In genomic region chr1:42259739-42260064, GRCh38 we compare ENCODE assay signal across 11 cellular contexts.
DNase-seq lines count a peak whose midpoint lies in the region; ATAC-seq and TF ChIP-seq lines count a peak whose summit lies in the region.
"Had no signal": no experiment of that assay in that cellular context is flagged by ENCODE, and none has a peak within 500 bp of the region (broad histone marks: within the 10 kb centered on the region; RNA-seq: fewer than 3 reads in every experiment).

No MANE protein-coding gene starts in this region.

- 13% methylated on average over 4 of the region's 4 CpGs for WGBS in SK-N-SH (ENCODE audit: low lambda C conversion rate)
- WGBS in spleen, 5 donors: 19 to 41% (median 28%) methylated on average over 4 of the region's 4 CpGs

- H3K27ac ChIP-seq in HEK293 (ENCODE audit: extremely low read depth, low read depth, low read length) (peak overlapping the region; percentile 48), SK-N-SH (ENCODE audit: low read depth in 2 of 2, low read length in 1 of 2) (peak overlapping the region; percentile 43 to 55; a peak in 2 of 4 replicates), spleen (peak overlapping the region in 6 of 8 donors; percentile 14 to 65 (median 40))

- TF ChIP-seq EP300 in SK-N-SH (IDR thresholded peaks at IDR 0.05; ENCODE audit: borderline replicate concordance in 1 of 2, low read depth in 1 of 2, low read length in 1 of 2): no peak

- TF ChIP-seq RAD21 in SK-N-SH (IDR thresholded peaks at IDR 0.05; ENCODE audit: low read length): no peak

- H4K20me1 ChIP-seq in SK-N-SH (ENCODE audit: insufficient read depth): peaks cover 29% of the 10 kb centered on the region

- CTCF ChIA-PET in HEK293 (lab: Yijun Ruan, JAX) (interaction anchor here (0.5 kb wide), 1 partner anchor 506 kb away, joined by 3 read pairs; no protein-coding TSS in a partner anchor), SK-N-SH (lab: Yijun Ruan, JAX) (interaction anchor here (0.9 kb wide), 1 partner anchor 86 kb away, joined by 3 read pairs; no protein-coding TSS in a partner anchor)

- H3F3A ChIP-seq in SK-N-SH (replicated peaks; ENCODE audit: insufficient read depth): peaks cover 6% of the 10 kb centered on the region

- POLR2A ChIA-PET in HEK293 (lab: Yijun Ruan, JAX) (no interaction called here), SK-N-SH (lab: Yijun Ruan, JAX) (no interaction called here)

- TF ChIP-seq CTCF in HEK293 (tag by site-specific recombination; IDR thresholded peaks at IDR 0.05) (no peak), SK-N-SH (IDR thresholded peaks at IDR 0.05) (no peak), fibroblast of mammary gland (conservative IDR thresholded peaks at IDR 0.05; ENCODE audit: control insufficient read depth, insufficient read depth, low read depth, low read length) (no peak), spleen (IDR thresholded peaks at IDR 0.05 in 8 of 11, conservative IDR thresholded peaks at IDR 0.05 in 3 of 11) (no peak)

- no peak overlapping the region for H2AFZ ChIP-seq in SK-N-SH (ENCODE audit: low read depth)

- no peaks in the 10 kb centered on the region for H3K9me3 ChIP-seq in HEK293 (ENCODE audit: control insufficient read depth, insufficient read depth, low read depth, low read length)
- no peaks in the 10 kb centered on the region for H3K9me3 ChIP-seq in SK-N-SH
- H3K9me3 ChIP-seq in spleen: peaks cover 0 to 7% (median 0%) of the 10 kb centered on the region in 8 donors

- no peak overlapping the region for H3K9ac ChIP-seq in SK-N-SH

- no peaks in the 10 kb centered on the region for H3K9me2 ChIP-seq in SK-N-SH

- peaks cover 0 to 9% of the 10 kb centered on the region in 2 experiments; a peak in 2 of 3 replicates for H3K36me3 ChIP-seq in HEK293 (ENCODE audit: control insufficient read depth in 2 of 2, insufficient read depth in 1 of 2, low read length in 2 of 2)
- H3K36me3 ChIP-seq in SK-N-SH (replicated peaks in 1 of 2; ENCODE audit: control insufficient read depth in 1 of 2, insufficient read depth in 2 of 2, low read length in 1 of 2): peaks cover 23 to 35% of the 10 kb centered on the region in 2 experiments
- H3K36me3 ChIP-seq in spleen: peaks cover 0 to 28% (median 0%) of the 10 kb centered on the region in 6 donors

- TF ChIP-seq POLR2A in spleen (IDR thresholded peaks at IDR 0.05): no peak

- peak overlapping the region; percentile 21; the same call in 1 of the 2 replicates for H3K4me2 ChIP-seq in SK-N-SH

- ATAC-seq in HG02938 (IDR thresholded peaks at IDR 0.05; ENCODE audit: unreplicated experiment): no peak

- H3K79me2 ChIP-seq in SK-N-SH (ENCODE audit: insufficient read depth): peaks cover 87% of the 10 kb centered on the region

- H3K4me1 ChIP-seq in HEK293 (ENCODE audit: control insufficient read depth, insufficient read depth, low read length): peaks cover 25% of the 10 kb centered on the region; the same call in 1 of the 2 replicates
- peaks cover 6 to 7% of the 10 kb centered on the region in 2 experiments; a peak in 2 of 4 replicates for H3K4me1 ChIP-seq in SK-N-SH (ENCODE audit: control insufficient read depth in 1 of 2, insufficient read depth in 2 of 2, low read depth in 1 of 2, low read length in 1 of 2)
- H3K4me1 ChIP-seq in spleen: peaks cover 0 to 46% (median 23%) of the 10 kb centered on the region in 6 donors

- intact Hi-C loops in spleen (cut with DNase I; ENCODE audit: low total_unique reads): no loop called here

- no peak overlapping the region for H3K4me3 ChIP-seq in HEK293 (ENCODE audit: low read depth, low read length)
- H3K4me3 ChIP-seq in SK-N-SH (ENCODE audit: low read depth in 2 of 2, low read length in 1 of 2): no peak overlapping the region
- no peak overlapping the region for H3K4me3 ChIP-seq in fibroblast of mammary gland (ENCODE audit: control insufficient read depth, low read depth, low read length)
- H3K4me3 ChIP-seq in spleen: no peak overlapping the region

- DNase-seq in SK-N-SH (no peak), fibroblast of mammary gland (ENCODE audit: low read depth) (peak; percentile 20), spleen (no peak), activated gamma-delta T cell (lab: John Stamatoyannopoulos, UW) (no peak)
- DNase-seq in NK-92 treated with Interleukin-12 subunit alpha and Interleukin-12 subunit beta, amount 100 ng/mL, for 24 hours (lab: John Stamatoyannopoulos, UW): no peak
- no peak for DNase-seq in effector CD8-positive, alpha-beta T cell (lab: John Stamatoyannopoulos, UW)
- DNase-seq: activated effector memory CD4-positive, alpha-beta T cell treated with anti-CD3 and anti-CD28 coated beads, Interleukin-2, amount 50 U/mL, for 16 hours; KG1; stimulated activated naive CD4-positive, alpha-beta T cell had no signal

- H3K27me3 ChIP-seq in SK-N-SH (ENCODE audit: insufficient read depth) (no peaks in the 10 kb centered on the region), spleen (replicated peaks in 1 of 7) (no peaks in the 10 kb centered on the region)

TF ChIP-seq in HEK293, 187 proteins besides CTCF, POLR2A, EP300 and RAD21 (continues in another document):
- 0 out of 2 replicates have a peak, but pooled peaks have one; percentile 26 for TF ChIP-seq ZEB2 (tag by site-specific recombination; IDR thresholded peaks at IDR 0.05)
- TF ChIP-seq OSR2 (tag by site-specific recombination; IDR thresholded peaks at IDR 0.05): 0 out of 2 replicates have a peak, but pooled peaks have one; percentile 15
- peak; percentile 42; the same call in 1 of the 2 replicates for TF ChIP-seq ZNF843 (tag by site-specific recombination; IDR thresholded peaks at IDR 0.05)
- TF ChIP-seq PRDM6 (tag by site-specific recombination; IDR thresholded peaks at IDR 0.05): peak; percentile 75
- no peak for TF ChIP-seq ZNF426 (tag by site-specific recombination; IDR thresholded peaks at IDR 0.05)

TF ChIP-seq in SK-N-SH, 30 proteins besides CTCF, POLR2A, EP300 and RAD21:
- TF ChIP-seq SIN3A (IDR thresholded peaks at IDR 0.05; ENCODE audit: borderline replicate concordance, low read depth, low read length) (no peak), USF2 (IDR thresholded peaks at IDR 0.05; ENCODE audit: borderline replicate concordance, low read depth, low read length) (no peak), NFIC (IDR thresholded peaks at IDR 0.05; ENCODE audit: borderline replicate concordance) (no peak), NRF1 (IDR thresholded peaks at IDR 0.05; ENCODE audit: low read depth, low read length) (no peak)
TF ChIP-seq in SK-N-SH: peak in this region for 0.
